Comparison of ENCODE assay signal across 1 cellular context in the genomic region with DNA sequence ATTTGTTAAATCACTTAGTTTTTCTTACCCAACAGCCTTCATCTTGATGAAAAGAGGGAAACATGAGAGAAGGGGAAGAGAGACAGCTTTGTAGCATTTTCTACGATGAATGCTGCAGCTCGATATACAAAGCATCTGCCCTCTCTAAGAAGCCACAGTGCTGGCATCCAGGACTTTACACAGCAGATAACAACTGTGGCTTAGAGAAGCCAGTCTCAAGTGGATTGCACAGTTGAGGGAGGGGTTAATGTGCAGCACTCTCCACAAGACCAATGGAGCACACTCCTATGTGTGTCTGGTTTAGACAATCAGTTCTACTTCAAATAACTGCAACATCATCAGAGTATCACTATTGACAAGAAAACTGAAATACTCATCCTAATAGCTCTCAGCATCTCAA.
TF ChIP-seq lines count a peak whose summit lies in the region.

No MANE protein-coding gene starts in this region.

TF ChIP-seq in HEK293, 187 proteins besides CTCF, POLR2A, EP300 and RAD21 (continued from another document):
- TF ChIP-seq, protein P1, sequence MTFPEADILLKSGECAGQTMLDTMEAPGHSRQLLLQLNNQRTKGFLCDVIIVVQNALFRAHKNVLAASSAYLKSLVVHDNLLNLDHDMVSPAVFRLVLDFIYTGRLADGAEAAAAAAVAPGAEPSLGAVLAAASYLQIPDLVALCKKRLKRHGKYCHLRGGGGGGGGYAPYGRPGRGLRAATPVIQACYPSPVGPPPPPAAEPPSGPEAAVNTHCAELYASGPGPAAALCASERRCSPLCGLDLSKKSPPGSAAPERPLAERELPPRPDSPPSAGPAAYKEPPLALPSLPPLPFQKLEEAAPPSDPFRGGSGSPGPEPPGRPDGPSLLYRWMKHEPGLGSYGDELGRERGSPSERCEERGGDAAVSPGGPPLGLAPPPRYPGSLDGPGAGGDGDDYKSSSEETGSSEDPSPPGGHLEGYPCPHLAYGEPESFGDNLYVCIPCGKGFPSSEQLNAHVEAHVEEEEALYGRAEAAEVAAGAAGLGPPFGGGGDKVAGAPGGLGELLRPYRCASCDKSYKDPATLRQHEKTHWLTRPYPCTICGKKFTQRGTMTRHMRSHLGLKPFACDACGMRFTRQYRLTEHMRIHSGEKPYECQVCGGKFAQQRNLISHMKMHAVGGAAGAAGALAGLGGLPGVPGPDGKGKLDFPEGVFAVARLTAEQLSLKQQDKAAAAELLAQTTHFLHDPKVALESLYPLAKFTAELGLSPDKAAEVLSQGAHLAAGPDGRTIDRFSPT (tag by site-specific recombination; IDR thresholded peaks at IDR 0.05) = no peak
- TF ChIP-seq YY1 (tag by site-specific recombination; IDR thresholded peaks at IDR 0.05) = no peak
- TF ChIP-seq, protein P2, sequence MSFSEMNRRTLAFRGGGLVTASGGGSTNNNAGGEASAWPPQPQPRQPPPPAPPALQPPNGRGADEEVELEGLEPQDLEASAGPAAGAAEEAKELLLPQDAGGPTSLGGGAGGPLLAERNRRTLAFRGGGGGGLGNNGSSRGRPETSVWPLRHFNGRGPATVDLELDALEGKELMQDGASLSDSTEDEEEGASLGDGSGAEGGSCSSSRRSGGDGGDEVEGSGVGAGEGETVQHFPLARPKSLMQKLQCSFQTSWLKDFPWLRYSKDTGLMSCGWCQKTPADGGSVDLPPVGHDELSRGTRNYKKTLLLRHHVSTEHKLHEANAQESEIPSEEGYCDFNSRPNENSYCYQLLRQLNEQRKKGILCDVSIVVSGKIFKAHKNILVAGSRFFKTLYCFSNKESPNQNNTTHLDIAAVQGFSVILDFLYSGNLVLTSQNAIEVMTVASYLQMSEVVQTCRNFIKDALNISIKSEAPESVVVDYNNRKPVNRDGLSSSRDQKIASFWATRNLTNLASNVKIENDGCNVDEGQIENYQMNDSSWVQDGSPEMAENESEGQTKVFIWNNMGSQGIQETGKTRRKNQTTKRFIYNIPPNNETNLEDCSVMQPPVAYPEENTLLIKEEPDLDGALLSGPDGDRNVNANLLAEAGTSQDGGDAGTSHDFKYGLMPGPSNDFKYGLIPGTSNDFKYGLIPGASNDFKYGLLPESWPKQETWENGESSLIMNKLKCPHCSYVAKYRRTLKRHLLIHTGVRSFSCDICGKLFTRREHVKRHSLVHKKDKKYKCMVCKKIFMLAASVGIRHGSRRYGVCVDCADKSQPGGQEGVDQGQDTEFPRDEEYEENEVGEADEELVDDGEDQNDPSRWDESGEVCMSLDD (tag by site-specific recombination; IDR thresholded peaks at IDR 0.05) = no peak
- TF ChIP-seq, protein P3, sequence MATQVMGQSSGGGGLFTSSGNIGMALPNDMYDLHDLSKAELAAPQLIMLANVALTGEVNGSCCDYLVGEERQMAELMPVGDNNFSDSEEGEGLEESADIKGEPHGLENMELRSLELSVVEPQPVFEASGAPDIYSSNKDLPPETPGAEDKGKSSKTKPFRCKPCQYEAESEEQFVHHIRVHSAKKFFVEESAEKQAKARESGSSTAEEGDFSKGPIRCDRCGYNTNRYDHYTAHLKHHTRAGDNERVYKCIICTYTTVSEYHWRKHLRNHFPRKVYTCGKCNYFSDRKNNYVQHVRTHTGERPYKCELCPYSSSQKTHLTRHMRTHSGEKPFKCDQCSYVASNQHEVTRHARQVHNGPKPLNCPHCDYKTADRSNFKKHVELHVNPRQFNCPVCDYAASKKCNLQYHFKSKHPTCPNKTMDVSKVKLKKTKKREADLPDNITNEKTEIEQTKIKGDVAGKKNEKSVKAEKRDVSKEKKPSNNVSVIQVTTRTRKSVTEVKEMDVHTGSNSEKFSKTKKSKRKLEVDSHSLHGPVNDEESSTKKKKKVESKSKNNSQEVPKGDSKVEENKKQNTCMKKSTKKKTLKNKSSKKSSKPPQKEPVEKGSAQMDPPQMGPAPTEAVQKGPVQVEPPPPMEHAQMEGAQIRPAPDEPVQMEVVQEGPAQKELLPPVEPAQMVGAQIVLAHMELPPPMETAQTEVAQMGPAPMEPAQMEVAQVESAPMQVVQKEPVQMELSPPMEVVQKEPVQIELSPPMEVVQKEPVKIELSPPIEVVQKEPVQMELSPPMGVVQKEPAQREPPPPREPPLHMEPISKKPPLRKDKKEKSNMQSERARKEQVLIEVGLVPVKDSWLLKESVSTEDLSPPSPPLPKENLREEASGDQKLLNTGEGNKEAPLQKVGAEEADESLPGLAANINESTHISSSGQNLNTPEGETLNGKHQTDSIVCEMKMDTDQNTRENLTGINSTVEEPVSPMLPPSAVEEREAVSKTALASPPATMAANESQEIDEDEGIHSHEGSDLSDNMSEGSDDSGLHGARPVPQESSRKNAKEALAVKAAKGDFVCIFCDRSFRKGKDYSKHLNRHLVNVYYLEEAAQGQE (tag by site-specific recombination; IDR thresholded peaks at IDR 0.05) = no peak
- no peak for TF ChIP-seq ZNF555 (tag by site-specific recombination; conservative IDR thresholded peaks at IDR 0.05)
- TF ChIP-seq, protein P4, sequence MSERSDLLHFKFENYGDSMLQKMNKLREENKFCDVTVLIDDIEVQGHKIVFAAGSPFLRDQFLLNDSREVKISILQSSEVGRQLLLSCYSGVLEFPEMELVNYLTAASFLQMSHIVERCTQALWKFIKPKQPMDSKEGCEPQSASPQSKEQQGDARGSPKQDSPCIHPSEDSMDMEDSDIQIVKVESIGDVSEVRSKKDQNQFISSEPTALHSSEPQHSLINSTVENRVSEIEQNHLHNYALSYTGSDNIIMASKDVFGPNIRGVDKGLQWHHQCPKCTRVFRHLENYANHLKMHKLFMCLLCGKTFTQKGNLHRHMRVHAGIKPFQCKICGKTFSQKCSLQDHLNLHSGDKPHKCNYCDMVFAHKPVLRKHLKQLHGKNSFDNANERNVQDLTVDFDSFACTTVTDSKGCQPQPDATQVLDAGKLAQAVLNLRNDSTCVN (tag by site-specific recombination; optimal IDR thresholded peaks at IDR 0.05) = no peak
- TF ChIP-seq ZNF223 (tag by site-specific recombination; IDR thresholded peaks at IDR 0.05) = no peak
- peak; percentile 82 for TF ChIP-seq ZBTB17 (tag by site-specific recombination; IDR thresholded peaks at IDR 0.05)
- TF ChIP-seq GLIS2 (tag by site-specific recombination; IDR thresholded peaks at IDR 0.05) = no peak
- TF ChIP-seq, protein P5, sequence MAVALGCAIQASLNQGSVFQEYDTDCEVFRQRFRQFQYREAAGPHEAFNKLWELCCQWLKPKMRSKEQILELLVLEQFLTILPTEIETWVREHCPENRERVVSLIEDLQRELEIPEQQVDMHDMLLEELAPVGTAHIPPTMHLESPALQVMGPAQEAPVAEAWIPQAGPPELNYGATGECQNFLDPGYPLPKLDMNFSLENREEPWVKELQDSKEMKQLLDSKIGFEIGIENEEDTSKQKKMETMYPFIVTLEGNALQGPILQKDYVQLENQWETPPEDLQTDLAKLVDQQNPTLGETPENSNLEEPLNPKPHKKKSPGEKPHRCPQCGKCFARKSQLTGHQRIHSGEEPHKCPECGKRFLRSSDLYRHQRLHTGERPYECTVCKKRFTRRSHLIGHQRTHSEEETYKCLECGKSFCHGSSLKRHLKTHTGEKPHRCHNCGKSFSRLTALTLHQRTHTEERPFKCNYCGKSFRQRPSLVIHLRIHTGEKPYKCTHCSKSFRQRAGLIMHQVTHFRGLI (tag by site-specific recombination; IDR thresholded peaks at IDR 0.05) = no peak
- TF ChIP-seq HOXC10 (CRISPR knock-in tag; IDR thresholded peaks at IDR 0.05) = no peak
- TF ChIP-seq ZNF621 (tag by site-specific recombination; IDR thresholded peaks at IDR 0.05) = no peak
- TF ChIP-seq ZFP3 (tag by site-specific recombination; IDR thresholded peaks at IDR 0.05; ENCODE audit: low read depth) = no peak
- TF ChIP-seq, protein P6, sequence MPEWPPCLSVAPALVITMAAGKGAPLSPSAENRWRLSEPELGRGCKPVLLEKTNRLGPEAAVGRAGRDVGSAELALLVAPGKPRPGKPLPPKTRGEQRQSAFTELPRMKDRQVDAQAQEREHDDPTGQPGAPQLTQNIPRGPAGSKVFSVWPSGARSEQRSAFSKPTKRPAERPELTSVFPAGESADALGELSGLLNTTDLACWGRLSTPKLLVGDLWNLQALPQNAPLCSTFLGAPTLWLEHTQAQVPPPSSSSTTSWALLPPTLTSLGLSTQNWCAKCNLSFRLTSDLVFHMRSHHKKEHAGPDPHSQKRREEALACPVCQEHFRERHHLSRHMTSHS (tag by site-specific recombination; IDR thresholded peaks at IDR 0.05) = no peak
TF ChIP-seq in HEK293: peak in this region for 3.
